In genomic region chr3:23811919-23812318, GRCh38 we compare ENCODE assay signal across 9 cellular contexts.
DNase-seq lines count a peak whose midpoint lies in the region; ATAC-seq and FAIRE-seq lines count a peak whose summit lies in the region.
"Had no signal": no experiment of that assay in that cellular context is flagged by ENCODE, and none has a peak within 500 bp of the region (broad histone marks: within the 10 kb centered on the region; RNA-seq: fewer than 3 reads in every experiment).

No MANE protein-coding gene starts in this region.

- peak overlapping the region; percentile 88; the same call in 1 of the 2 replicates for H3K4me3 ChIP-seq in GM08714 (ENCODE audit: low read length)

- ATAC-seq in GM19463 (IDR thresholded peaks at IDR 0.05; ENCODE audit: unreplicated experiment), result peak; percentile 45
- peak; percentile 63 for ATAC-seq in HG03280 (IDR thresholded peaks at IDR 0.05; ENCODE audit: unreplicated experiment)
- no peak for ATAC-seq in central memory CD8-positive, alpha-beta T cell (replicated peaks; ENCODE audit: extremely low read depth, poor library complexity, severe bottlenecking)

- H3K4me3 Mint-ChIP-seq in central memory CD8-positive, alpha-beta T cell, result peak overlapping the region; percentile 99

- no peaks in the 10 kb centered on the region for H3K27me3 Mint-ChIP-seq in central memory CD8-positive, alpha-beta T cell

- H3K27ac Mint-ChIP-seq in central memory CD8-positive, alpha-beta T cell (ENCODE audit: low read depth), result peak overlapping the region; percentile 94

- peaks cover 56% of the 10 kb centered on the region for H3K4me1 Mint-ChIP-seq in central memory CD8-positive, alpha-beta T cell

- H3K36me3 Mint-ChIP-seq in central memory CD8-positive, alpha-beta T cell (ENCODE audit: insufficient read depth), result peaks cover 16% of the 10 kb centered on the region

- FAIRE-seq in HTR-8/SVneo (lab: Jason Lieb, UNC), result no peak
- FAIRE-seq: endothelial cell of umbilical vein had no signal

- DNase-seq in central memory CD8-positive, alpha-beta T cell (ENCODE audit: low spot score in 2 of 2), result no peak
- no peak for DNase-seq in C1 segment of cervical spinal cord (lab: John Stamatoyannopoulos, UW)
- no peak for DNase-seq in amygdala (lab: John Stamatoyannopoulos, UW)
- no peak for DNase-seq in SKM-1 (lab: John Stamatoyannopoulos, UW; ENCODE audit: unreplicated experiment)
- no peak for DNase-seq in HTR-8/SVneo (ENCODE audit: insufficient read length, low spot score)

- H3K9me3 Mint-ChIP-seq in central memory CD8-positive, alpha-beta T cell, result no peaks in the 10 kb centered on the region
